ENCODE assay signal across 1 cellular context in genomic region chr17:38322156-38322779, GRCh38.
TF ChIP-seq lines count a peak whose summit lies in the region.

No MANE protein-coding gene starts in this region.

TF ChIP-seq in K562, 482 proteins besides CTCF, POLR2A, EP300 and RAD21:
- TF ChIP-seq ELK3 (CRISPR knock-in tag; IDR thresholded peaks at IDR 0.05) (no peak), CREM (IDR thresholded peaks at IDR 0.05; ENCODE audit: low read depth) (0 out of 2 replicates have a peak, but pooled peaks have one; percentile 21), SMC3 (conservative IDR thresholded peaks at IDR 0.05; ENCODE audit: insufficient read depth, low read depth, low read length) (0 out of 2 replicates have a peak, but pooled peaks have one; percentile 10), PHTF2 (CRISPR knock-in tag; IDR thresholded peaks at IDR 0.05) (no peak), CTCFL (IDR thresholded peaks at IDR 0.05; ENCODE audit: borderline replicate concordance, insufficient read depth, low read depth, low read length, poor library complexity, severe bottlenecking) (peak; percentile 75), ZNF449 (CRISPR knock-in tag; IDR thresholded peaks at IDR 0.05) (no peak), E2F4 (CRISPR knock-in tag; IDR thresholded peaks at IDR 0.05; ENCODE audit: low read depth) (no peak), MYC (IDR thresholded peaks at IDR 0.05; ENCODE audit: low read depth, low read length) (0 out of 2 replicates have a peak, but pooled peaks have one; percentile 13), MYC (CRISPR knock-in tag; IDR thresholded peaks at IDR 0.05; ENCODE audit: borderline replicate concordance, low read depth) (no peak), ZNF77 (CRISPR knock-in tag; IDR thresholded peaks at IDR 0.05) (no peak)
TF ChIP-seq in K562: peak in this region for 4.
